In the genomic region with DNA sequence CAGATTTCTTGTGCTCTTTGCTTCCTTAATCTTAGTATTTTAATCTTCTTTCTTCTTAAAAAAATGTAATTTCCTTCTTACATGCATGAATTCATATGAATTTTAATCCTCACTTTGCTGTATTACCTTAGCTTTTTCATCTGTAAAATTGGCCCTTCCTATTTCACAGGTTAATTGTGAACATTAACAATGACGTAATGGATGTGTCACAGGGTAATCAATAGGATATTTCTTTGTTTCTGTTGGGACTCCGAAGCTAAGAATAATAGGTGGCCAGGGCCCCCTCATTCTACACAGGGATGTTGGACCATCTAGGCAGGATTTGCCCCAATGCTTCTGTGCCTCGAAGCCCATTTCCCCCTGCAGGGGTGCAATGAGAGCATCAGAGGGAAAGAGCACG, we compare ENCODE assay signal across 27 cellular contexts.
"Had no signal": no experiment of that assay in that cellular context is flagged by ENCODE, and none has a peak within 500 bp of the region (broad histone marks: within the 10 kb centered on the region; RNA-seq: fewer than 3 reads in every experiment).

No MANE protein-coding gene starts in this region.

- H3K4me2 ChIP-seq: SK-N-SH had no signal

- DNase-seq: Karpas-422; KG1; MG63; NCI-H1092; NCI-H1105 treated with DMSO at 0.1 percent for 48 hours; NCI-H1417 treated with DMSO at 0.1 percent for 48 hours; NCI-H146; NCI-H1694 treated with DMSO at 0.1 percent for 48 hours; NCI-H1930; NCI-H2081; NCI-H2107; NCI-H226; NCI-H446; NCI-H510A; NCI-H524 treated with DMSO at 0.1 percent for 48 hours; NCI-H69; NCI-H774; NK-92 treated with Interleukin-12 subunit alpha and Interleukin-12 subunit beta, amount 100 ng/mL, for 24 hours; PC-3; SHP77; SK-N-SH; SW 1271; T-helper 1 cell had no signal

- H3K9ac ChIP-seq: SK-N-SH had no signal

- ATAC-seq: Panc1, PC-3 had no signal

- H3K36me3 ChIP-seq: MG63 had no signal

- H3K9me3 ChIP-seq: MG63, SK-N-SH had no signal

- H3K27ac ChIP-seq: HL-60, RWPE1 had no signal

- FAIRE-seq: HTR-8/SVneo had no signal

- H3K4me3 ChIP-seq: MG63 had no signal
